In the genomic region with DNA sequence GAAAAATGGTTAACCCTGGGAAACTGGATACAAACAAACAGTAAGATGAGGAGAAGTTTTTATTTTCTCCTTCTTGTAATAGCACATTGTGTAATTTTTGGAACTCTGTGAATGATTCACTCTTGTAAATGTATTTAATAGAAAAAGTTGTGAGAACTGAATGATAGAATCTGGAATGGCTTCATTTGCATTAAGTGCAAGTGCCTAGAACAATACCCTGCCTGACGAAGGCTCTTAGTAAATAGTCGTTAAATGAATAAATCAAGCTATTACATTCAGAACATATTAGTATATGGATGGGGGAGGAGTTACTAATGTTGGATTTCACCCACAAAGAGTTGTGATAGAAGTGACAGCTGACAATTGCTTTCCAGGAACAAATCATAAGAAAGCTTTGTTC, we compare ENCODE assay signal across 5 cellular contexts.
"Had no signal": no experiment of that assay in that cellular context is flagged by ENCODE, and none has a peak within 500 bp of the region (broad histone marks: within the 10 kb centered on the region; RNA-seq: fewer than 3 reads in every experiment).

No MANE protein-coding gene starts in this region.

- H2AFZ ChIP-seq: GM23338 had no signal

- ATAC-seq: GM23338, K562 had no signal

- H3K4me2 ChIP-seq: GM23338 had no signal

- DNase-seq: H9, HCEC 1CT, IMR-90 had no signal

- H3K4me3 ChIP-seq: GM23338, K562 had no signal
